Comparison of ENCODE assay signal across 13 cellular contexts in the genomic region with DNA sequence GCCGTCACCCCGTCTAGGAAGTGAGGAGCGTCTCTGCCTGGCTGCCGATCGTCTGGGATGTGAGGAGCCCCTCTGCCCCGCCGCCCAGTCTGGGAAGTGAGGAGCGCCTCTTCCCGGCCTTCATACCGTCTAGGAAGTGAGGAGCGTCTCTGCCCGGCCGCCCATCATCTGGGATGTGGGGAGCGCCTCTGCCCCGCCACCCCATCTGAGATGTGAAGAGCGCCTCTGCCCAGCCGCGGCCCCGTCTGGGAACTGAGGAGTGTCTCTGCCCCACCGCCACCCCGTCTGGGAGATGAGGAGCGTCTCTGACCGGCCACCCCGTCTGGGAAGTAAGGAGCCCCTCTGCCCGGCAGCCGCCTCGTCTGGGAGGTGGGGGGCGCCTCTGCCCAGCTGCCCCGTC. TPM values are rescaled to one million over a fixed set of nuclear protein-coding genes. Genes with fewer than 3 reads are reported as not detected.
"Had no signal": no experiment of that assay in that cellular context is flagged by ENCODE, and none has a peak within 500 bp of the region (broad histone marks: within the 10 kb centered on the region; RNA-seq: fewer than 3 reads in every experiment).

No MANE protein-coding gene starts in this region.

RNA-seq across cellular contexts. Expression of gene PCDH8, which starts 30.6 kb away (rescaled TPM):
- total RNA-seq: activated B cell treated with CpG ODN at 0.5 μM for 24 hours; activated CD4-positive, alpha-beta memory T cell treated with anti-CD3 and anti-CD28 coated beads for 36 hours; activated CD4-positive, alpha-beta memory T cell treated with anti-CD3 and anti-CD28 coated beads, Interleukin-2, amount 10 ng/mL, durations not matched to agents 7 days and 5 days; activated CD4-positive, alpha-beta T cell treated with anti-CD3 and anti-CD28 coated beads for 36 hours; activated CD4-positive, alpha-beta T cell treated with anti-CD3 and anti-CD28 coated beads, Interleukin-2, amount 10 ng/mL, durations not matched to agents 24 days and 14 days; activated CD4-positive, alpha-beta T cell treated with anti-CD3 and anti-CD28 coated beads, Interleukin-2, amount 10 ng/mL, durations not matched to agents 7 days and 5 days; activated CD8-positive, alpha-beta memory T cell treated with anti-CD3 and anti-CD28 coated beads for 36 hours; activated CD8-positive, alpha-beta memory T cell treated with anti-CD3 and anti-CD28 coated beads, Interleukin-2, amount 10 ng/mL, durations not matched to agents 7 days and 5 days; activated CD8-positive, alpha-beta T cell treated with anti-CD3 and anti-CD28 coated beads for 36 hours; activated CD8-positive, alpha-beta T cell treated with anti-CD3 and anti-CD28 coated beads, Interleukin-2, amount 10 ng/mL, durations not matched to agents 7 days and 5 days; T-cell; T-helper 1 cell treated with Interleukin-12 subunit alpha and Interleukin-12 subunit beta and Interleukin-4 antibody, amounts not matched to agents 30 ng/mL and 1 ng/mL, for 36 hours; T-helper 17 cell had no signal
